Comparison of ENCODE assay signal across 1 cellular context in genomic region chr12:113134521-113134951, GRCh38.
TF ChIP-seq lines count a peak whose summit lies in the region.

No MANE protein-coding gene starts in this region.

TF ChIP-seq in HepG2, 621 proteins besides CTCF, POLR2A, EP300 and RAD21:
- no peak for TF ChIP-seq MED13 (CRISPR knock-in tag; IDR thresholded peaks at IDR 0.05)
- peak; percentile 95 for TF ChIP-seq MAFK (conservative IDR thresholded peaks at IDR 0.05 in 1 of 2, IDR thresholded peaks at IDR 0.05 in 1 of 2; ENCODE audit: low read length in 2 of 2)
- TF ChIP-seq MAFF (IDR thresholded peaks at IDR 0.05; ENCODE audit: low read depth, low read length) = peak; percentile 93
